Comparison of ENCODE assay signal across 29 cellular contexts in the genomic region with DNA sequence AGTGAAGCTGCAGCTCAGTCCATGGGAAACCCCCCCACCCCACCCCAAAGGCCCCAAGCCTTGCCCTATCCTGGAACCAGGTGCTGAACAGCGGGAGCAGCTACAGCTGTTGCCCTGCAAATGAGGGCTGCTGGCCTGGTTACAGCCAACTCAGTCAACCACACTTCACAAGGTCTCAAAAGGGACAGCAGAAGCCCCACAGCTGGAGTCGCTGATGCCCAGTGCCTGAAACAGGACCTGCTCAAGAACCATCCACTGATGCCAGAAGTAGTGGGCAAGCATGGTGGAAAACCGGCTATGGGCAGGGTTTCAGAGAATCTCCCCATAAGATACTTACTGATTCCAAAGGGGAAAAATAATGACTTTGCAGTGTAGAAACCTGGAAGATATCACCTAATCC.
DNase-seq lines count a peak whose midpoint lies in the region; ATAC-seq and TF ChIP-seq lines count a peak whose summit lies in the region.
"Had no signal": no experiment of that assay in that cellular context is flagged by ENCODE, and none has a peak within 500 bp of the region (broad histone marks: within the 10 kb centered on the region; RNA-seq: fewer than 3 reads in every experiment).

No MANE protein-coding gene starts in this region.

- no peaks in the 10 kb centered on the region for H3K9me3 Mint-ChIP-seq in natural killer cell treated with Interleukin-12 subunit alpha and Interleukin-12 subunit beta and Interleukin-15 and Interleukin-18, amount 100 ng/mL, for 72 hours
- no peaks in the 10 kb centered on the region for H3K9me3 Mint-ChIP-seq in natural killer cell
- H3K9me3 Mint-ChIP-seq: CD4-positive, alpha-beta T cell; CD4-positive, CD25-positive, alpha-beta regulatory T cell; CD8-positive, alpha-beta memory T cell; CD8-positive, alpha-beta T cell had no signal

- H3K4me1 Mint-ChIP-seq in natural killer cell treated with Interleukin-12 subunit alpha and Interleukin-12 subunit beta and Interleukin-15 and Interleukin-18, amount 100 ng/mL, for 72 hours (ENCODE audit: low read depth in 2 of 2): peaks cover 0 to 5% of the 10 kb centered on the region in 2 donors
- no peaks in the 10 kb centered on the region for H3K4me1 Mint-ChIP-seq in natural killer cell
- H3K4me1 Mint-ChIP-seq: B cell; CD4-positive, alpha-beta memory T cell; CD8-positive, alpha-beta memory T cell had no signal

- intact Hi-C loops in natural killer cell (cut with micrococcal nuclease): no loop called here

- H3K27ac Mint-ChIP-seq in natural killer cell treated with Interleukin-12 subunit alpha and Interleukin-12 subunit beta and Interleukin-15 and Interleukin-18, amount 100 ng/mL, for 72 hours: no peak overlapping the region
- no peak overlapping the region for H3K27ac Mint-ChIP-seq in natural killer cell
- H3K27ac Mint-ChIP-seq: B cell; CD14-positive monocyte; CD4-positive, alpha-beta T cell; CD4-positive, CD25-positive, alpha-beta regulatory T cell; CD8-positive, alpha-beta T cell had no signal

- DNase-seq in activated effector memory CD4-positive, alpha-beta T cell treated with anti-CD3 and anti-CD28 coated beads, Interleukin-2, amount 50 U/mL, for 16 hours: peak; percentile 44
- DNase-seq in activated effector memory CD4-positive, alpha-beta T cell treated with Interleukin-2 at 50 U/mL for 16 hours: no peak
- peak; percentile 18 for DNase-seq in natural killer cell treated with Interleukin-12 subunit alpha and Interleukin-12 subunit beta and Interleukin-15 and Interleukin-18, amount 100 ng/mL, for 72 hours (ENCODE audit: low spot score)
- no peak for DNase-seq in natural killer cell
- DNase-seq in myocyte (ENCODE audit: low read depth): peak; percentile 25
- DNase-seq in HuH-7 (ENCODE audit: low spot score): no peak
- DNase-seq: 8988T; ACHN; AML-193; BE2C; C1 segment of cervical spinal cord; Caco-2; Calu3; CD4-positive, alpha-beta memory T cell; CD4-positive, alpha-beta T cell; CD4-positive, CD25-positive, alpha-beta regulatory T cell; CD8-positive, alpha-beta memory T cell; CD8-positive, alpha-beta T cell; COR-L47; DMS 273 treated with DMSO at 0.1 percent for 48 hours; DMS153; DMS53; DMS79; DMS79 treated with DMSO at 0.1 percent for 48 hours; DND-41; EL had no signal

- no peak for ATAC-seq in natural killer cell treated with Interleukin-12 subunit alpha and Interleukin-12 subunit beta and Interleukin-15 and Interleukin-18, amount 100 ng/mL, for 72 hours
- ATAC-seq in natural killer cell: no peak
- ATAC-seq: A549; CD8-positive, alpha-beta T cell had no signal

- no peak for TF ChIP-seq CTCF in natural killer cell (IDR thresholded peaks at IDR 0.05)

- peaks cover 0 to 3% of the 10 kb centered on the region in 2 donors for H3K27me3 Mint-ChIP-seq in natural killer cell treated with Interleukin-12 subunit alpha and Interleukin-12 subunit beta and Interleukin-15 and Interleukin-18, amount 100 ng/mL, for 72 hours
- H3K27me3 Mint-ChIP-seq in natural killer cell (ENCODE audit: low read depth in 2 of 2): no peaks in the 10 kb centered on the region
- H3K27me3 Mint-ChIP-seq: CD4-positive, alpha-beta memory T cell; CD4-positive, alpha-beta T cell had no signal

- no peak overlapping the region for H3K4me3 Mint-ChIP-seq in natural killer cell treated with Interleukin-12 subunit alpha and Interleukin-12 subunit beta and Interleukin-15 and Interleukin-18, amount 100 ng/mL, for 72 hours
- no peak overlapping the region for H3K4me3 Mint-ChIP-seq in natural killer cell
- H3K4me3 Mint-ChIP-seq: B cell; CD14-positive monocyte; CD4-positive, alpha-beta memory T cell; CD4-positive, alpha-beta T cell; CD4-positive, CD25-positive, alpha-beta regulatory T cell; CD8-positive, alpha-beta memory T cell; CD8-positive, alpha-beta T cell had no signal

- H3K36me3 Mint-ChIP-seq in natural killer cell treated with Interleukin-12 subunit alpha and Interleukin-12 subunit beta and Interleukin-15 and Interleukin-18, amount 100 ng/mL, for 72 hours: no peaks in the 10 kb centered on the region
- H3K36me3 Mint-ChIP-seq in natural killer cell: no peaks in the 10 kb centered on the region
- H3K36me3 Mint-ChIP-seq: CD14-positive monocyte; CD4-positive, alpha-beta memory T cell; CD4-positive, CD25-positive, alpha-beta regulatory T cell; CD8-positive, alpha-beta T cell had no signal

Comparison
In these comparisons a context has a peak if more than half of its experiments do, and no peak if none do; other contexts are left out.
1. DNase-seq: peak in activated effector memory CD4-positive, alpha-beta T cell treated with anti-CD3 and anti-CD28 coated beads, Interleukin-2, amount 50 U/mL, for 16 hours (single experiment), natural killer cell treated with Interleukin-12 subunit alpha and Interleukin-12 subunit beta and Interleukin-15 and Interleukin-18, amount 100 ng/mL, for 72 hours (single experiment) and myocyte (single experiment); none in activated effector memory CD4-positive, alpha-beta T cell treated with Interleukin-2 at 50 U/mL for 16 hours (single experiment), natural killer cell (single experiment) and HuH-7 (single experiment).